In genomic region chr6:17612048-17612447, GRCh38 we compare ENCODE assay signal across 15 cellular contexts. TPM values are rescaled to one million over a fixed set of nuclear protein-coding genes. Genes with fewer than 3 reads are reported as not detected.
DNase-seq lines count a peak whose midpoint lies in the region; ATAC-seq and TF ChIP-seq lines count a peak whose summit lies in the region.
"Had no signal": no experiment of that assay in that cellular context is flagged by ENCODE, and none has a peak within 500 bp of the region (broad histone marks: within the 10 kb centered on the region; RNA-seq: fewer than 3 reads in every experiment).

No MANE protein-coding gene starts in this region.

- WGBS in neuronal stem cell (ENCODE audit: extremely low coverage in 2 of 2, insufficient read length in 2 of 2, insufficient replicate concordance in 1 of 2), 2 donors = no CpG with 5 or more reads among the region's 4 CpGs
- 92% methylated on average over 4 of the region's 4 CpGs for WGBS in hepatocyte (ENCODE audit: low lambda C conversion rate, missing lambda C conversion rate)

- H3K9ac ChIP-seq in neuronal stem cell (ENCODE audit: low read depth, low read length, poor library complexity) (no peak overlapping the region), colonic mucosa (ENCODE audit: low read depth in 2 of 2, low read length in 2 of 2) (no peak overlapping the region)
- H3K9ac ChIP-seq: BLaER1 had no signal

- H3K4me3 Mint-ChIP-seq in T-helper 2 cell treated with Interferon-gamma antibody and Interleukin-4, amounts not matched to agents 5 μg/mL and 100 μg/mL, for 36 hours = no peak overlapping the region
- no peak overlapping the region for H3K4me3 Mint-ChIP-seq in T-helper 17 cell
- H3K4me3 Mint-ChIP-seq in memory B cell = no peak overlapping the region

- no peak overlapping the region for H3K4me2 ChIP-seq in neuronal stem cell (ENCODE audit: insufficient read depth, low read length, poor library complexity, severe bottlenecking)
- no peak overlapping the region for H3K4me2 ChIP-seq in hepatocyte
- H3K4me2 ChIP-seq: BLaER1 had no signal

- TF ChIP-seq CTCF in 22Rv1 (IDR thresholded peaks at IDR 0.05) (no peak), hepatocyte (IDR thresholded peaks at IDR 0.05; ENCODE audit: poor library complexity) (no peak), colonic mucosa (IDR thresholded peaks at IDR 0.05) (no peak)

- no peaks in the 10 kb centered on the region for H3K9me3 ChIP-seq in T-helper 17 cell (ENCODE audit: control insufficient read depth, low read length, poor library complexity, severe bottlenecking)
- H3K9me3 ChIP-seq in neuronal stem cell (replicated peaks in 1 of 2; ENCODE audit: control insufficient read depth in 2 of 2, insufficient read depth in 1 of 2, low read depth in 1 of 2, low read length in 2 of 2) = no peaks in the 10 kb centered on the region
- H3K9me3 ChIP-seq in hepatocyte (ENCODE audit: low read depth) = no peaks in the 10 kb centered on the region
- no peaks in the 10 kb centered on the region for H3K9me3 ChIP-seq in colonic mucosa
- H3K9me3 ChIP-seq: BLaER1, Caco-2 had no signal

- H3K18ac ChIP-seq in neuronal stem cell (ENCODE audit: low read length) = no peak overlapping the region

- no peaks in the 10 kb centered on the region for H3K9me3 Mint-ChIP-seq in T-helper 2 cell treated with Interferon-gamma antibody and Interleukin-4, amounts not matched to agents 5 μg/mL and 100 μg/mL, for 36 hours
- H3K9me3 Mint-ChIP-seq in memory B cell = no peaks in the 10 kb centered on the region

- H3K36me3 ChIP-seq in neuronal stem cell (replicated peaks in 1 of 2; ENCODE audit: control insufficient read depth in 2 of 2, insufficient read depth in 2 of 2, low read length in 2 of 2) (peaks cover 5 to 71% of the 10 kb centered on the region in 2 donors), hepatocyte (replicated peaks; ENCODE audit: insufficient read depth, low read depth) (no peaks in the 10 kb centered on the region), colonic mucosa (no peaks in the 10 kb centered on the region)

- no peaks in the 10 kb centered on the region for H3K79me2 ChIP-seq in hepatocyte

- H2BK15ac ChIP-seq in neuronal stem cell (ENCODE audit: low read length) = no peak overlapping the region

- H2AFZ ChIP-seq in neuronal stem cell (ENCODE audit: low read length) (no peak overlapping the region), hepatocyte (no peak overlapping the region)

- H2BK120ac ChIP-seq in neuronal stem cell (ENCODE audit: low read depth, low read length) = no peak overlapping the region

- no peak for DNase-seq in T-helper 2 cell treated with Interferon-gamma antibody and Interleukin-4, amounts not matched to agents 5 μg/mL and 100 μg/mL, for 36 hours (ENCODE audit: low spot score)
- DNase-seq in T-helper 2 cell (no peak), T-helper 17 cell (no peak), memory B cell (ENCODE audit: low spot score in 2 of 2) (no peak), neuronal stem cell (ENCODE audit: low spot score) (no peak), hepatocyte (ENCODE audit: low spot score) (no peak), colonic mucosa (no peak)
- DNase-seq: 8988T, Caco-2, HCEC 1CT, NCI-H146, NCI-H2081 treated with DMSO at 0.1 percent for 48 hours, NCI-H524 had no signal

- H2AK5ac ChIP-seq in neuronal stem cell (ENCODE audit: low read depth, low read length) = no peak overlapping the region

- H3K4me1 ChIP-seq in neuronal stem cell (ENCODE audit: control insufficient read depth in 2 of 2, insufficient read depth in 1 of 2, low read depth in 1 of 2, low read length in 2 of 2) (no peaks in the 10 kb centered on the region), hepatocyte (ENCODE audit: insufficient read depth) (peaks cover 12% of the 10 kb centered on the region), colonic mucosa (no peaks in the 10 kb centered on the region)
- H3K4me1 ChIP-seq: BLaER1 had no signal

- no peaks in the 10 kb centered on the region for H3K9me2 ChIP-seq in hepatocyte (replicated peaks; ENCODE audit: insufficient read depth)

- peaks cover 1% of the 10 kb centered on the region for H3K4me1 Mint-ChIP-seq in T-helper 2 cell treated with Interferon-gamma antibody and Interleukin-4, amounts not matched to agents 5 μg/mL and 100 μg/mL, for 36 hours (ENCODE audit: low read depth)
- H3K4me1 Mint-ChIP-seq in T-helper 17 cell = peaks cover 14% of the 10 kb centered on the region
- H3K4me1 Mint-ChIP-seq in memory B cell = no peaks in the 10 kb centered on the region

- H3K27me3 Mint-ChIP-seq in T-helper 2 cell treated with Interferon-gamma antibody and Interleukin-4, amounts not matched to agents 5 μg/mL and 100 μg/mL, for 36 hours (ENCODE audit: low read depth) = no peaks in the 10 kb centered on the region
- H3K27me3 Mint-ChIP-seq in T-helper 17 cell (no peaks in the 10 kb centered on the region), memory B cell (no peaks in the 10 kb centered on the region)

- no peak overlapping the region for H3K4ac ChIP-seq in neuronal stem cell (ENCODE audit: low read length)

- H3K27ac Mint-ChIP-seq in T-helper 2 cell treated with Interferon-gamma antibody and Interleukin-4, amounts not matched to agents 5 μg/mL and 100 μg/mL, for 36 hours = peak overlapping the region; percentile 50
- H3K27ac Mint-ChIP-seq in T-helper 17 cell = peak overlapping the region; percentile 81
- H3K27ac Mint-ChIP-seq in memory B cell = peak overlapping the region; percentile 80

- H3K27ac ChIP-seq in 22Rv1 = peak overlapping the region; percentile 15; the same call in 1 of the 2 replicates
- H3K27ac ChIP-seq in neuronal stem cell (replicated peaks; ENCODE audit: low read length) = no peak overlapping the region
- H3K27ac ChIP-seq in hepatocyte = no peak overlapping the region
- no peak overlapping the region for H3K27ac ChIP-seq in colonic mucosa
- H3K27ac ChIP-seq: BLaER1 had no signal

- H3K79me1 ChIP-seq in neuronal stem cell (ENCODE audit: low read depth, low read length) = no peaks in the 10 kb centered on the region

- H3K36me3 Mint-ChIP-seq in T-helper 2 cell treated with Interferon-gamma antibody and Interleukin-4, amounts not matched to agents 5 μg/mL and 100 μg/mL, for 36 hours (ENCODE audit: low read depth) = peaks cover 33% of the 10 kb centered on the region
- H3K36me3 Mint-ChIP-seq in T-helper 17 cell (ENCODE audit: low read depth) = peaks cover 3% of the 10 kb centered on the region
- H3K36me3 Mint-ChIP-seq in memory B cell = peaks cover 8% of the 10 kb centered on the region

- no peaks in the 10 kb centered on the region for H3K27me3 ChIP-seq in neuronal stem cell (ENCODE audit: control insufficient read depth in 3 of 3, insufficient read depth in 3 of 3, low read depth in 1 of 3, low read length in 3 of 3)
- H3K27me3 ChIP-seq in hepatocyte = no peaks in the 10 kb centered on the region
- no peaks in the 10 kb centered on the region for H3K27me3 ChIP-seq in colonic mucosa
- H3K27me3 ChIP-seq: BLaER1 had no signal

- no peak overlapping the region for H3K23ac ChIP-seq in neuronal stem cell (ENCODE audit: low read depth, low read length, poor library complexity)

- H4K91ac ChIP-seq in neuronal stem cell (ENCODE audit: low read depth, low read length, poor library complexity) = no peak overlapping the region

- H2BK12ac ChIP-seq in neuronal stem cell (ENCODE audit: low read length) = no peak overlapping the region

- peak; percentile 54 for ATAC-seq in T-helper 17 cell
- no peak for ATAC-seq in memory B cell (ENCODE audit: low read depth)

- intact Hi-C loops in colonic mucosa (cut with DNase I) = no loop called here

- H2BK5ac ChIP-seq in neuronal stem cell (ENCODE audit: low read length) = no peak overlapping the region

- H3K14ac ChIP-seq in neuronal stem cell (ENCODE audit: low read length) = no peak overlapping the region

- H4K20me1 ChIP-seq in hepatocyte (ENCODE audit: insufficient read depth, poor library complexity, severe bottlenecking) = no peaks in the 10 kb centered on the region

- H3K4me3 ChIP-seq in neuronal stem cell (ENCODE audit: low read length in 2 of 2) = no peak overlapping the region
- no peak overlapping the region for H3K4me3 ChIP-seq in hepatocyte
- H3K4me3 ChIP-seq in colonic mucosa = no peak overlapping the region
- H3K4me3 ChIP-seq: BLaER1 had no signal

- no peak overlapping the region for H4K8ac ChIP-seq in neuronal stem cell (ENCODE audit: low read depth, low read length)

RNA-seq across cellular contexts. Expression of gene FAM8A1, which starts 11.9 kb away (rescaled TPM):
- 10 to 100 TPM; 13.0 to 15.8 TPM for total RNA-seq in T-helper 17 cell
- polyA plus RNA-seq in neuronal stem cell (2013, experiment 1 of 2) = 16.1 TPM
- 16.3 TPM for polyA plus RNA-seq in neuronal stem cell (2013, experiment 2 of 2)
- total RNA-seq in hepatocyte = 41.7 and 43.8 TPM in 2 replicates
- polyA plus RNA-seq in hepatocyte = 16.2 and 23.5 TPM in 2 replicates
- 10 to 100 TPM; 23.6 to 47.9 TPM for total RNA-seq in colonic mucosa
